Comparison of ENCODE assay signal across 1 cellular context in genomic region chr7:116239434-116239833, GRCh38.
TF ChIP-seq lines count a peak whose summit lies in the region.

No MANE protein-coding gene starts in this region.

TF ChIP-seq in HepG2, 621 proteins besides CTCF, POLR2A, EP300 and RAD21 (continued from another document):
- TF ChIP-seq NBN (conservative IDR thresholded peaks at IDR 0.05) (no peak), ATF5 (CRISPR knock-in tag; IDR thresholded peaks at IDR 0.05; ENCODE audit: low read depth) (no peak), SSRP1 (CRISPR knock-in tag; IDR thresholded peaks at IDR 0.05) (no peak), ZNF772 (CRISPR knock-in tag; IDR thresholded peaks at IDR 0.05) (no peak), NR0B2 (CRISPR knock-in tag; IDR thresholded peaks at IDR 0.05) (no peak), HNRNPH1 (optimal IDR thresholded peaks at IDR 0.05; ENCODE audit: low read depth, low read length) (no peak), HOMEZ (CRISPR knock-in tag; IDR thresholded peaks at IDR 0.05; ENCODE audit: low read depth) (0 out of 2 replicates have a peak, but pooled peaks have one; percentile 43), MEIS2 (CRISPR knock-in tag; IDR thresholded peaks at IDR 0.05) (0 out of 2 replicates have a peak, but pooled peaks have one; percentile 27), ZBTB10 (CRISPR knock-in tag; IDR thresholded peaks at IDR 0.05; ENCODE audit: borderline replicate concordance) (no peak), ZKSCAN8 (CRISPR knock-in tag; IDR thresholded peaks at IDR 0.05; ENCODE audit: borderline replicate concordance) (no peak; the same call in 1 of the 2 replicates), ZNF280D (CRISPR knock-in tag; IDR thresholded peaks at IDR 0.05) (0 out of 2 replicates have a peak, but pooled peaks have one; percentile 53), AGO1 (IDR thresholded peaks at IDR 0.05; ENCODE audit: low read depth, low read length, poor library complexity, severe bottlenecking) (no peak), FOXJ3 (CRISPR knock-in tag; IDR thresholded peaks at IDR 0.05; ENCODE audit: borderline replicate concordance) (no peak; the same call in 1 of the 2 replicates), PITX1 (CRISPR knock-in tag; IDR thresholded peaks at IDR 0.05) (peak; percentile 43; the same call in 1 of the 2 replicates), ZC3H4 (CRISPR knock-in tag; IDR thresholded peaks at IDR 0.05; ENCODE audit: borderline replicate concordance) (no peak), ZNF562 (CRISPR knock-in tag; IDR thresholded peaks at IDR 0.05; ENCODE audit: borderline replicate concordance) (no peak), MEIS1 (CRISPR knock-in tag; IDR thresholded peaks at IDR 0.05; ENCODE audit: borderline replicate concordance) (no peak), ZNF335 (CRISPR knock-in tag; IDR thresholded peaks at IDR 0.05) (no peak), MBNL3 (CRISPR knock-in tag; conservative IDR thresholded peaks at IDR 0.05) (no peak), ARID4A (CRISPR knock-in tag; IDR thresholded peaks at IDR 0.05; ENCODE audit: borderline replicate concordance) (no peak), ZMAT5 (CRISPR knock-in tag; IDR thresholded peaks at IDR 0.05; ENCODE audit: borderline replicate concordance, low read depth) (no peak), ZNF280B (CRISPR knock-in tag; IDR thresholded peaks at IDR 0.05; ENCODE audit: borderline replicate concordance) (no peak), SP140L (CRISPR knock-in tag; IDR thresholded peaks at IDR 0.05; ENCODE audit: borderline replicate concordance) (no peak), MTA3 (CRISPR knock-in tag; IDR thresholded peaks at IDR 0.05) (no peak), CENPX (CRISPR knock-in tag; IDR thresholded peaks at IDR 0.05) (no peak), NRL (CRISPR knock-in tag; IDR thresholded peaks at IDR 0.05; ENCODE audit: borderline replicate concordance) (no peak), ZSCAN20 (CRISPR knock-in tag; IDR thresholded peaks at IDR 0.05; ENCODE audit: borderline replicate concordance) (no peak), ZNF205 (CRISPR knock-in tag; IDR thresholded peaks at IDR 0.05) (0 out of 2 replicates have a peak, but pooled peaks have one; percentile 28), ATF2 (CRISPR knock-in tag; IDR thresholded peaks at IDR 0.05) (peak; percentile 47; the same call in 1 of the 2 replicates), FOXC1 (CRISPR knock-in tag; IDR thresholded peaks at IDR 0.05; ENCODE audit: borderline replicate concordance) (no peak), NFYB (CRISPR knock-in tag; IDR thresholded peaks at IDR 0.05) (no peak), ZMYM4 (CRISPR knock-in tag; IDR thresholded peaks at IDR 0.05) (peak; percentile 59; the same call in 1 of the 2 replicates), ZNF547 (CRISPR knock-in tag; IDR thresholded peaks at IDR 0.05) (no peak), ZSCAN9 (CRISPR knock-in tag; IDR thresholded peaks at IDR 0.05; ENCODE audit: borderline replicate concordance) (no peak; the same call in 1 of the 2 replicates), XBP1 (CRISPR knock-in tag; IDR thresholded peaks at IDR 0.05) (no peak), ZNF75D (CRISPR knock-in tag; IDR thresholded peaks at IDR 0.05; ENCODE audit: borderline replicate concordance) (no peak), ZNF878 (CRISPR knock-in tag; IDR thresholded peaks at IDR 0.05) (peak; percentile 57; the same call in 1 of the 2 replicates), ZNF24 (IDR thresholded peaks at IDR 0.05) (no peak), ZNF761 (CRISPR knock-in tag; conservative IDR thresholded peaks at IDR 0.05) (no peak)
